1 cellular context compared by ENCODE assay signal in the genomic region with DNA sequence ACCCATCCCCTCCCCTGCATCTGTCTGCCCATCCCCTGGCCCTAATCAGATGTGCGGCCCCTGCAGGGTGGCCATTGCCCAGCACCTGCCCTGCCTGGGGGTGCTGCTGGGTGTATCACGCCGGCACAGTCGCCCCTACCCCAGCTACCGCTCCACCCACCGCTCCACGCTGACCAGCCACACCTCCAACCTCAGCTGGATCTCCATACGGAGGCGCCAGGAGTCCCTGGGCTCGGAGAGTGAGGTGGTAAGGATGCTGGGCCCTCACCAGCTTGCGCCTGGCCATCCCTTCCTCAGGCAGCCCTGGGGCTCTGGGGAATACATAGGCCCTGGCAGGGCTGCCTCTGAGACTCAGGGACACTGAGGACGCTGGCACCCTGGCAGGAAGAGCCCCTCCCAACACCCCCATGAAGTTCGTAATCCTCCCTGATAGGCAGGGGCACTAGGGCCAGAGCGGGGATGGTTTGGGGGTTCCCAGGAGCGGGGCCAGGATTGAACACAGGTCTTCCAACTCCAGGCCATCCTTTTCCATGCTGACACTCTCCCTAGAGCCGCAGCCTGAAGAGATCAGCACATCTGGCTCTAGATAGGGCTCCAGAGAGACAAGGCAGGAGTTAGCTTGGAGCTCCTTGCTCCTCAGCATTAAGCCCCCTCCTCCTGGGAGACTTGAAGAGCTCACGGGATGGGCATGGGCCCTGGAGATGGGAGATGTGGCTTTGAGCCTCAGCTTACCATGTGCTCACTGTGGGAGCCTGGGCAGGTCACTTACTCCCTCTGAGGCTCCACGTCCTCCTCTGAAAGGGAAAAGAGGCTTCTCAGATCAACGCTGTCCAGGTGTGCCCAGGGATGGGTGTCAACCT.
TF ChIP-seq lines count a peak whose summit lies in the region.

No MANE protein-coding gene starts in this region.

TF ChIP-seq in HepG2, 621 proteins besides CTCF, POLR2A, EP300 and RAD21:
- TF ChIP-seq ZFP90 (CRISPR knock-in tag; IDR thresholded peaks at IDR 0.05; ENCODE audit: borderline replicate concordance) = no peak
- no peak for TF ChIP-seq ZNF441 (CRISPR knock-in tag; IDR thresholded peaks at IDR 0.05; ENCODE audit: borderline replicate concordance)
- TF ChIP-seq SIN3B (IDR thresholded peaks at IDR 0.05; ENCODE audit: low read length) = no peak
- no peak for TF ChIP-seq MLX (CRISPR knock-in tag; IDR thresholded peaks at IDR 0.05)
- TF ChIP-seq RBAK (CRISPR knock-in tag; IDR thresholded peaks at IDR 0.05) = no peak
- no peak for TF ChIP-seq KDM3A (CRISPR knock-in tag; IDR thresholded peaks at IDR 0.05; ENCODE audit: low read depth)
- no peak for TF ChIP-seq ZNF841 (CRISPR knock-in tag; IDR thresholded peaks at IDR 0.05; ENCODE audit: borderline replicate concordance)
- TF ChIP-seq WIZ (CRISPR knock-in tag; IDR thresholded peaks at IDR 0.05) = no peak
- no peak for TF ChIP-seq ZSCAN12 (CRISPR knock-in tag; IDR thresholded peaks at IDR 0.05)
- TF ChIP-seq ETV6 (CRISPR knock-in tag; conservative IDR thresholded peaks at IDR 0.05) = no peak
- no peak for TF ChIP-seq ZNF839 (CRISPR knock-in tag; IDR thresholded peaks at IDR 0.05; ENCODE audit: borderline replicate concordance)
- TF ChIP-seq TEAD2 (CRISPR knock-in tag; IDR thresholded peaks at IDR 0.05) = no peak
- TF ChIP-seq, protein P1, sequence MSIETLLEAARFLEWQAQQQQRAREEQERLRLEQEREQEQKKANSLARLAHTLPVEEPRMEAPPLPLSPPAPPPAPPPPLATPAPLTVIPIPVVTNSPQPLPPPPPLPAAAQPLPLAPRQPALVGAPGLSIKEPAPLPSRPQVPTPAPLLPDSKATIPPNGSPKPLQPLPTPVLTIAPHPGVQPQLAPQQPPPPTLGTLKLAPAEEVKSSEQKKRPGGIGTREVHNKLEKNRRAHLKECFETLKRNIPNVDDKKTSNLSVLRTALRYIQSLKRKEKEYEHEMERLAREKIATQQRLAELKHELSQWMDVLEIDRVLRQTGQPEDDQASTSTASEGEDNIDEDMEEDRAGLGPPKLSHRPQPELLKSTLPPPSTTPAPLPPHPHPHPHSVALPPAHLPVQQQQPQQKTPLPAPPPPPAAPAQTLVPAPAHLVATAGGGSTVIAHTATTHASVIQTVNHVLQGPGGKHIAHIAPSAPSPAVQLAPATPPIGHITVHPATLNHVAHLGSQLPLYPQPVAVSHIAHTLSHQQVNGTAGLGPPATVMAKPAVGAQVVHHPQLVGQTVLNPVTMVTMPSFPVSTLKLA (IDR thresholded peaks at IDR 0.05) = no peak
- TF ChIP-seq, protein P2, sequence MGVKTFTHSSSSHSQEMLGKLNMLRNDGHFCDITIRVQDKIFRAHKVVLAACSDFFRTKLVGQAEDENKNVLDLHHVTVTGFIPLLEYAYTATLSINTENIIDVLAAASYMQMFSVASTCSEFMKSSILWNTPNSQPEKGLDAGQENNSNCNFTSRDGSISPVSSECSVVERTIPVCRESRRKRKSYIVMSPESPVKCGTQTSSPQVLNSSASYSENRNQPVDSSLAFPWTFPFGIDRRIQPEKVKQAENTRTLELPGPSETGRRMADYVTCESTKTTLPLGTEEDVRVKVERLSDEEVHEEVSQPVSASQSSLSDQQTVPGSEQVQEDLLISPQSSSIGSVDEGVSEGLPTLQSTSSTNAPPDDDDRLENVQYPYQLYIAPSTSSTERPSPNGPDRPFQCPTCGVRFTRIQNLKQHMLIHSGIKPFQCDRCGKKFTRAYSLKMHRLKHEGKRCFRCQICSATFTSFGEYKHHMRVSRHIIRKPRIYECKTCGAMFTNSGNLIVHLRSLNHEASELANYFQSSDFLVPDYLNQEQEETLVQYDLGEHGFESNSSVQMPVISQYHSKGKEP (CRISPR knock-in tag; IDR thresholded peaks at IDR 0.05) = no peak
- TF ChIP-seq, protein P3, sequence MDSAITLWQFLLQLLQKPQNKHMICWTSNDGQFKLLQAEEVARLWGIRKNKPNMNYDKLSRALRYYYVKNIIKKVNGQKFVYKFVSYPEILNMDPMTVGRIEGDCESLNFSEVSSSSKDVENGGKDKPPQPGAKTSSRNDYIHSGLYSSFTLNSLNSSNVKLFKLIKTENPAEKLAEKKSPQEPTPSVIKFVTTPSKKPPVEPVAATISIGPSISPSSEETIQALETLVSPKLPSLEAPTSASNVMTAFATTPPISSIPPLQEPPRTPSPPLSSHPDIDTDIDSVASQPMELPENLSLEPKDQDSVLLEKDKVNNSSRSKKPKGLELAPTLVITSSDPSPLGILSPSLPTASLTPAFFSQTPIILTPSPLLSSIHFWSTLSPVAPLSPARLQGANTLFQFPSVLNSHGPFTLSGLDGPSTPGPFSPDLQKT (CRISPR knock-in tag; IDR thresholded peaks at IDR 0.05; ENCODE audit: borderline replicate concordance) = no peak
- TF ChIP-seq PAWR (CRISPR knock-in tag; IDR thresholded peaks at IDR 0.05; ENCODE audit: borderline replicate concordance) = no peak
